In the genomic region with DNA sequence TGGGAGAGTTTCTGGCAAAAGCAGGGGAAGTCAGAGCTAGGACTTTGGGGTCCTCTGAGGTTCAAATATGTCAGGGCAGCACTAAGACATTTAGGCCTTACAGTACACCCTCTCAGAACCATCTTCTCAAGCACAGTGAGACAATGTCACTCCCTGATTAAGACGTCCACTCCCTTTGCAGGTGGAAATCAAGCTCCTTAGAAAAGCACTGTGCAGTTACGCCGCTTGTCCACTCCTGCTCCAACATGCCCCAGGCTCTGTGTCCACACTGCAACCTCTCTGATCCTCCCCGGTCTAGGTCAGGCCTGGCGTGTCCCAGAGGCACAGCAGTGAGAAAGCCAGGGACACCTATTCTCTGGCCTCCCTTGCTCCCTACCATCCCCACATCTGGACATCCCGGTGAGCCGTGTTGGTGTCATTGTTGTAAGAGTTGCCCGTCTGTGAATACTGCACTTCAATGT, we compare ENCODE assay signal across 1 cellular context.
TF ChIP-seq lines count a peak whose summit lies in the region.

No MANE protein-coding gene starts in this region.

TF ChIP-seq in IMR-90, 13 proteins besides CTCF, POLR2A, EP300 and RAD21:
- no peak for TF ChIP-seq USF2 (IDR thresholded peaks at IDR 0.05; ENCODE audit: low read depth, low read length)
- TF ChIP-seq CHD1 (IDR thresholded peaks at IDR 0.05; ENCODE audit: low read depth, low read length): no peak
